In the genomic region with DNA sequence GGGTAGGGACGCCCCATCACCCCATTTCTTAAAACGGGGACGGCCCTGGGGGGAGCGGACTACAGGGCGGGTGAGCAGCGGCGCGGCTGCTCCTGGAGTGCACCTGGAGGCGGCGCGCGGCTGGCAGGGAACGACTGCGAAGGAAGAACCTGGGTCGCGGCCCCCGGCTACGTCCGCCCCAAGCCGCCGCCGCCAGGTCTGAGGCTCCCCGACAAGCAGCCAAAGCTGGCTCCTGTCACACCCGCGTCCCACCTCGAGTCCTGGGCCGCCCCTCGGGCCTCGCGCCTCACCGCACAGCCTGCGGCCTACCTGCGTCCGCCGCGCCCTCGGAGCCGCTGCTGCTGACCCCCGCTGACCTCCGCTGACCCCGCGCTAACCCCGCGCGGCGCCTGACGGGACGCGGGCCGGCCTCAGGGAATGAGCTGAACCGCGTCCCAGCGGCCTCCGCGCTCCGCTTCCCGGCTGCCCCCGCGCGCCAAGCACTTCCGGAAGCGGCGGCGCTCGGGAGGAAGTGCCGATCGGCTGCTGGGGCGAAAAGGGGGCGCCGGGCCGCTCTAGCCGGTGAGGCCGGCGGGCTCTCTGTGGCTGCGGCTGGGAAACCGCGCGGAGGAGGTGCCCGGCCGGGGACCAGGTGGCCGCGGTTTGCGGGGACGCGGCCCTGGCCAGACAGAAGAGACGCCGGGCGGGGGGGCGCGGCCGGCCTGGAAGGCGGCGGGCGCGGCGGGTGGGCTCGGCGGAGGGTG, we compare ENCODE assay signal across 8 cellular contexts. TPM values are rescaled to one million over a fixed set of nuclear protein-coding genes. Genes with fewer than 3 reads are reported as not detected.
DNase-seq lines count a peak whose midpoint lies in the region; ATAC-seq and TF ChIP-seq lines count a peak whose summit lies in the region.

A gene with protein sequence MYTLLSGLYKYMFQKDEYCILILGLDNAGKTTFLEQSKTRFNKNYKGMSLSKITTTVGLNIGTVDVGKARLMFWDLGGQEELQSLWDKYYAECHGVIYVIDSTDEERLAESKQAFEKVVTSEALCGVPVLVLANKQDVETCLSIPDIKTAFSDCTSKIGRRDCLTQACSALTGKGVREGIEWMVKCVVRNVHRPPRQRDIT (minus strand): TSS at position 419 of the 743 bp plus-strand sequence. CDS start 885 bp downstream, outside the sequence.
A gene with protein sequence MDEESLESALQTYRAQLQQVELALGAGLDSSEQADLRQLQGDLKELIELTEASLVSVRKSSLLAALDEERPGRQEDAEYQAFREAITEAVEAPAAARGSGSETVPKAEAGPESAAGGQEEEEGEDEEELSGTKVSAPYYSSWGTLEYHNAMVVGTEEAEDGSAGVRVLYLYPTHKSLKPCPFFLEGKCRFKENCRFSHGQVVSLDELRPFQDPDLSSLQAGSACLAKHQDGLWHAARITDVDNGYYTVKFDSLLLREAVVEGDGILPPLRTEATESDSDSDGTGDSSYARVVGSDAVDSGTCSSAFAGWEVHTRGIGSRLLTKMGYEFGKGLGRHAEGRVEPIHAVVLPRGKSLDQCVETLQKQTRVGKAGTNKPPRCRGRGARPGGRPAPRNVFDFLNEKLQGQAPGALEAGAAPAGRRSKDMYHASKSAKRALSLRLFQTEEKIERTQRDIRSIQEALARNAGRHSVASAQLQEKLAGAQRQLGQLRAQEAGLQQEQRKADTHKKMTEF (plus strand): TSS at position 482 of the 743 bp plus-strand sequence. CDS start 542 bp downstream, outside the sequence.

- H3F3A ChIP-seq in DOHH2 (ENCODE audit: control insufficient read depth, insufficient read depth) = no peaks in the 10 kb centered on the region

- H3K9me3 Mint-ChIP-seq in nephron progenitor cell = peaks cover 20% of the 10 kb centered on the region
- peaks cover 0 to 6% of the 10 kb centered on the region in 2 donors for H3K9me3 Mint-ChIP-seq in stimulated activated naive CD8-positive, alpha-beta T cell treated with anti-CD3 and anti-CD28 coated beads, Interleukin-15, amount 100 ng/mL, for 72 hours

- peaks cover 7% of the 10 kb centered on the region; the same call in 1 of the 2 replicates for H3K9me3 ChIP-seq in DOHH2 (ENCODE audit: control insufficient read depth, insufficient read depth, low read length)

- TF ChIP-seq CTCF in DOHH2 (IDR thresholded peaks at IDR 0.05; ENCODE audit: low read depth, low read length, poor library complexity, severe bottlenecking) (no peak), fibroblast of villous mesenchyme (IDR thresholded peaks at IDR 0.05; ENCODE audit: insufficient read depth, low read depth, low read length) (no peak), nephron progenitor cell (IDR thresholded peaks at IDR 0.05) (no peak)

- DNase-seq in GOT3 (lab: John Stamatoyannopoulos, UW) (peak; percentile 62), M059J (ENCODE audit: low read depth) (peak; percentile 85), SIG-M5 (lab: John Stamatoyannopoulos, UW) (peak; percentile 36), fibroblast of villous mesenchyme (ENCODE audit: low read depth) (peak; percentile 81), nephron progenitor cell (peak; percentile 93)
- peak; percentile 96 for DNase-seq in activated effector memory CD4-positive, alpha-beta T cell treated with anti-CD3 and anti-CD28 coated beads, Interleukin-2, amount 50 U/mL, for 16 hours
- peak; percentile 82 to 90 for DNase-seq in stimulated activated naive CD8-positive, alpha-beta T cell treated with anti-CD3 and anti-CD28 coated beads, Interleukin-15, amount 100 ng/mL, for 72 hours

- H3K4me2 ChIP-seq in DOHH2 (ENCODE audit: low read length) = peak within 1 kb of the TSS; percentile 95

- H3K27me3 ChIP-seq in DOHH2 (ENCODE audit: control insufficient read depth, low read length) = no peaks in the 10 kb centered on the region

- no peaks in the 10 kb centered on the region for H3K27me3 Mint-ChIP-seq in nephron progenitor cell (ENCODE audit: low read depth, poor library complexity)
- no peaks in the 10 kb centered on the region for H3K27me3 Mint-ChIP-seq in stimulated activated naive CD8-positive, alpha-beta T cell treated with anti-CD3 and anti-CD28 coated beads, Interleukin-15, amount 100 ng/mL, for 72 hours

- peaks cover 76% of the 10 kb centered on the region for H3K36me3 ChIP-seq in DOHH2 (ENCODE audit: control insufficient read depth, low read length)

- H4K20me1 ChIP-seq in DOHH2 (ENCODE audit: control insufficient read depth, insufficient read depth, low read depth, low read length) = peaks cover 14% of the 10 kb centered on the region

- H3K4me1 Mint-ChIP-seq in nephron progenitor cell = peaks cover 23% of the 10 kb centered on the region
- peaks cover 70% of the 10 kb centered on the region for H3K4me1 Mint-ChIP-seq in stimulated activated naive CD8-positive, alpha-beta T cell treated with anti-CD3 and anti-CD28 coated beads, Interleukin-15, amount 100 ng/mL, for 72 hours

- peaks cover 44% of the 10 kb centered on the region for H3K36me3 Mint-ChIP-seq in nephron progenitor cell (ENCODE audit: low read depth)

- ATAC-seq in stimulated activated naive CD8-positive, alpha-beta T cell treated with anti-CD3 and anti-CD28 coated beads, Interleukin-15, amount 100 ng/mL, for 72 hours = peak; percentile 91

- H3K27ac Mint-ChIP-seq in nephron progenitor cell = peak within 1 kb of the TSS; percentile 95
- peak within 1 kb of the TSS; percentile 87 to 88 for H3K27ac Mint-ChIP-seq in stimulated activated naive CD8-positive, alpha-beta T cell treated with anti-CD3 and anti-CD28 coated beads, Interleukin-15, amount 100 ng/mL, for 72 hours

- no peaks in the 10 kb centered on the region for H3K9me2 ChIP-seq in DOHH2 (replicated peaks; ENCODE audit: control insufficient read depth, low read length)

- H3K4me3 ChIP-seq in DOHH2 (ENCODE audit: low read length) (peak within 1 kb of the TSS; percentile 87), fibroblast of villous mesenchyme (ENCODE audit: low read depth, low read length) (peak within 1 kb of the TSS; percentile 80)

- H3K4me1 ChIP-seq in DOHH2 (ENCODE audit: control insufficient read depth, low read length) = peaks cover 18% of the 10 kb centered on the region

- H3K4me3 Mint-ChIP-seq in nephron progenitor cell = peak within 1 kb of the TSS; percentile 88
- peak within 1 kb of the TSS; percentile 90 to 94 for H3K4me3 Mint-ChIP-seq in stimulated activated naive CD8-positive, alpha-beta T cell treated with anti-CD3 and anti-CD28 coated beads, Interleukin-15, amount 100 ng/mL, for 72 hours

- peak within 1 kb of the TSS; percentile 52 for H3K27ac ChIP-seq in DOHH2 (ENCODE audit: low read depth, low read length)

- peaks cover 76% of the 10 kb centered on the region for H3K79me2 ChIP-seq in DOHH2 (ENCODE audit: control insufficient read depth, low read length)

RNA-seq across cellular contexts. Expression of the first gene that starts in this region (rescaled TPM):
- total RNA-seq in M059J (2014; rRNA removed; shearing (Covaris generic)) = 29.1 and 56.3 TPM in 2 replicates
- 24.2 and 30.3 TPM in 2 replicates for total RNA-seq in fibroblast of villous mesenchyme

RNA-seq across cellular contexts. Expression of the second gene that starts in this region (rescaled TPM):
- total RNA-seq in M059J (2014; rRNA removed; shearing (Covaris generic)) = 24.2 and 25.7 TPM in 2 replicates
- 19.4 and 20.3 TPM in 2 replicates for total RNA-seq in fibroblast of villous mesenchyme

Comparison
In these comparisons a context has a peak if more than half of its experiments do, and no peak if none do; other contexts are left out.
1. Peak in every context shown above with its lines: DNase-seq, ATAC-seq, H3K4me3 ChIP-seq and H3K27ac ChIP-seq.
2. DNase-seq: peak in every context shown above with its lines; median percentile 96 in activated effector memory CD4-positive, alpha-beta T cell treated with anti-CD3 and anti-CD28 coated beads, Interleukin-2, amount 50 U/mL, for 16 hours; 93 in nephron progenitor cell; 86 in stimulated activated naive CD8-positive, alpha-beta T cell treated with anti-CD3 and anti-CD28 coated beads, Interleukin-15, amount 100 ng/mL, for 72 hours; 85 in M059J; 81 in fibroblast of villous mesenchyme; 62 in GOT3; 36 in SIG-M5.